17 cellular contexts compared by ENCODE assay signal in genomic region chr3:127929818-127930217, GRCh38. TPM values are rescaled to one million over a fixed set of nuclear protein-coding genes. Genes with fewer than 3 reads are reported as not detected.
"Had no signal": no experiment of that assay in that cellular context is flagged by ENCODE, and none has a peak within 500 bp of the region (broad histone marks: within the 10 kb centered on the region; RNA-seq: fewer than 3 reads in every experiment).

No MANE protein-coding gene starts in this region.

- H3K27me3 ChIP-seq: brain microvascular endothelial cell, neutrophil, right atrium auricular region, vagina had no signal

- H3K4me2 ChIP-seq: smooth muscle cell had no signal

- H3K36me3 ChIP-seq: brain microvascular endothelial cell, neutrophil, right atrium auricular region, vagina had no signal

- ATAC-seq: activated CD4-positive, CD25-positive, alpha-beta regulatory T cell treated with anti-CD3 and anti-CD28 coated beads, Interleukin-2, amount 50 U/mL, for 24 hours; activated T-cell treated with anti-CD3 and anti-CD28 coated beads, Interleukin-2, amount 50 U/mL, for 4 hours; left cardiac atrium; naive thymus-derived CD8-positive, alpha-beta T cell had no signal

- H3K27ac ChIP-seq: brain microvascular endothelial cell, neutrophil, right atrium auricular region, vagina had no signal

- DNase-seq: activated CD4-positive, alpha-beta T cell treated with anti-CD3 and anti-CD28 coated beads, Interleukin-2, amount 50 U/mL, for 4 hours; activated effector memory CD4-positive, alpha-beta T cell treated with anti-CD3 and anti-CD28 coated beads, Interleukin-2, amount 50 U/mL, for 16 hours; activated T-cell treated with anti-CD3 and anti-CD28 coated beads, Interleukin-2, amount 50 U/mL, for 4 hours; brain microvascular endothelial cell; endodermal cell; immature natural killer cell; left cardiac atrium; naive thymus-derived CD8-positive, alpha-beta T cell; posterior cingulate gyrus had no signal

- H3K9me3 ChIP-seq: neutrophil, right atrium auricular region, vagina had no signal

- H3K4me3 ChIP-seq: lung, right atrium auricular region, smooth muscle cell, vagina had no signal

- H3K4me1 ChIP-seq: right atrium auricular region, vagina had no signal

RNA-seq across cellular contexts. Expression of gene KBTBD12, which starts 14.8 kb away (rescaled TPM):
- total RNA-seq: chondrocyte; dermis microvascular lymphatic vessel endothelial cell; naive thymus-derived CD8-positive, alpha-beta T cell; smooth muscle cell; vagina had no signal
- polyA plus RNA-seq: immature natural killer cell; naive thymus-derived CD8-positive, alpha-beta T cell; smooth muscle cell had no signal
